Comparison of ENCODE assay signal across 8 cellular contexts in genomic region chr1:154328318-154329151, GRCh38. TPM values are rescaled to one million over a fixed set of nuclear protein-coding genes. Genes with fewer than 3 reads are reported as not detected.
DNase-seq lines count a peak whose midpoint lies in the region; ATAC-seq, FAIRE-seq and TF ChIP-seq lines count a peak whose summit lies in the region.

No MANE protein-coding gene starts in this region.

- H2AK5ac ChIP-seq in H1 (ENCODE audit: low read depth, low read length): no peak overlapping the region

- peak overlapping the region; percentile 58 for H3K4me3 ChIP-seq in BE2C (ENCODE audit: low read depth, low read length)
- H3K4me3 ChIP-seq in H1 (ENCODE audit: extremely low read depth in 1 of 4, insufficient read depth in 2 of 4, low read depth in 3 of 4, low read length in 4 of 4): peak overlapping the region; percentile 27 to 63 (median 52)

- no peak overlapping the region for H3K23ac ChIP-seq in H1 (ENCODE audit: insufficient read length)

- no peak for TF ChIP-seq RAD21 in H1 (IDR thresholded peaks at IDR 0.05 in 1 of 2, conservative IDR thresholded peaks at IDR 0.05 in 1 of 2; ENCODE audit: low read depth in 2 of 2, low read length in 2 of 2)

- H3K14ac ChIP-seq in H1 (ENCODE audit: insufficient read length): no peak overlapping the region

- H2BK15ac ChIP-seq in H1 (ENCODE audit: low read length): no peak overlapping the region

- H3K27ac Mint-ChIP-seq in mesothelial cell of epicardium: no peak overlapping the region

- no peak for TF ChIP-seq EP300 in H1 (IDR thresholded peaks at IDR 0.05; ENCODE audit: borderline replicate concordance in 1 of 2, low read depth in 2 of 2, low read length in 2 of 2)

- DNase-seq in BE2C: peak; percentile 87
- peak; percentile 81 for DNase-seq in NCI-H510A treated with DMSO at 0.1 percent for 48 hours (lab: John Stamatoyannopoulos, UW)
- DNase-seq in activated CD8-positive, alpha-beta memory T cell treated with anti-CD3 and anti-CD28 coated beads, Interleukin-2, amount 50 U/mL, for 24 hours (ENCODE audit: extremely low read depth): peak; percentile 60
- DNase-seq in H1 (ENCODE audit: low read depth in 1 of 2, low spot score in 2 of 2): peak in 1 of 2 experiments; percentile 84
- DNase-seq in mesothelial cell of epicardium (ENCODE audit: low spot score in 2 of 2, unreplicated experiment in 2 of 2): peak; percentile 69 to 78
- peak; percentile 87 for DNase-seq in stimulated activated CD8-positive, alpha-beta memory T cell treated with anti-CD3 and anti-CD28 coated beads, Interleukin-12 subunit alpha, Interleukin-12 subunit beta, amount 100 ng/mL, for 4 hours (ENCODE audit: low read depth)
- no peak for DNase-seq in SKM-1 treated with dmso at 0.1 percent for 144 hours (lab: John Stamatoyannopoulos, UW; ENCODE audit: unreplicated experiment)

- H3K36me3 ChIP-seq in BE2C: peaks cover 28% of the 10 kb centered on the region
- peaks cover 6 to 24% (median 14%) of the 10 kb centered on the region in 4 experiments; a peak in 7 of 8 replicates for H3K36me3 ChIP-seq in H1 (ENCODE audit: control insufficient read depth in 2 of 4, insufficient read depth in 4 of 4, low read length in 3 of 4)

- no peak overlapping the region for H2BK120ac ChIP-seq in H1 (replicated peaks; ENCODE audit: low read depth, low read length)

- peaks cover 22% of the 10 kb centered on the region for H3K23me2 ChIP-seq in H1 (ENCODE audit: low read depth, low read length)

- FAIRE-seq in H1 (lab: Jason Lieb, UNC): no peak

- H3K27ac ChIP-seq in H1 (ENCODE audit: low read depth, low read length): no peak overlapping the region

- no peak overlapping the region for H4K91ac ChIP-seq in H1 (replicated peaks; ENCODE audit: insufficient read length, low read length)

- H3K4me1 Mint-ChIP-seq in mesothelial cell of epicardium: peaks cover 28% of the 10 kb centered on the region

- H2BK5ac ChIP-seq in H1 (ENCODE audit: low read depth, low read length): peak overlapping the region; percentile 66; the same call in 1 of the 2 replicates

- H4K20me1 ChIP-seq in H1 (replicated peaks in 1 of 2; ENCODE audit: control insufficient read depth in 1 of 2, insufficient read depth in 2 of 2, low read length in 2 of 2): peaks cover 5 to 11% of the 10 kb centered on the region in 2 experiments

- H2BK20ac ChIP-seq in H1 (ENCODE audit: low read length): no peak overlapping the region

- H3K27me3 ChIP-seq in BE2C (no peaks in the 10 kb centered on the region), H1 (replicated peaks in 1 of 4; ENCODE audit: control insufficient read depth in 3 of 4, extremely low read depth in 1 of 4, insufficient read depth in 3 of 4, low read length in 3 of 4) (no peaks in the 10 kb centered on the region)

- H3K4ac ChIP-seq in H1 (replicated peaks; ENCODE audit: insufficient read length, low read depth, low read length): no peak overlapping the region

- H3K79me2 ChIP-seq in H1 (ENCODE audit: control insufficient read depth in 1 of 2, insufficient read depth in 2 of 2, low read length in 2 of 2): peaks cover 0 to 18% of the 10 kb centered on the region in 2 experiments; a peak in 2 of 4 replicates

- POLR2A ChIA-PET in H1 (lab: Charles Lee; ENCODE audit: partially characterized antibody): interaction anchor here (0.8 to 1.3 kb wide), 6 partner anchors 12 to 141 kb away, joined by 3 read pairs; partner anchors contain the start of gene HAX1

- peaks cover 12% of the 10 kb centered on the region for H3K36me3 Mint-ChIP-seq in mesothelial cell of epicardium

- H3K4me2 ChIP-seq in H1 (ENCODE audit: insufficient read depth in 1 of 2, low read depth in 2 of 2, low read length in 2 of 2): peak overlapping the region; percentile 86 to 88

- TF ChIP-seq CTCF in BE2C (IDR thresholded peaks at IDR 0.05; ENCODE audit: low read depth, low read length) (no peak), H1 (IDR thresholded peaks at IDR 0.05; ENCODE audit: control extremely low read depth in 1 of 3, insufficient read depth in 1 of 3, low read depth in 1 of 3, low read length in 3 of 3) (0 out of 4 replicates have a peak, but pooled peaks of 1 of the 3 experiments have one; percentile 0), mesothelial cell of epicardium (IDR thresholded peaks at IDR 0.05; ENCODE audit: unreplicated experiment) (no peak)

- H3K9me3 ChIP-seq in BE2C (no peaks in the 10 kb centered on the region), H1 (ENCODE audit: insufficient read depth in 2 of 2, low read depth in 1 of 2, low read length in 1 of 2) (no peaks in the 10 kb centered on the region)

- H2AFZ ChIP-seq in H1 (ENCODE audit: low read length): no peak overlapping the region

- no peaks in the 10 kb centered on the region for H3K9me3 Mint-ChIP-seq in mesothelial cell of epicardium

- H4K8ac ChIP-seq in H1 (ENCODE audit: extremely low read depth, insufficient read depth, low read length): peak overlapping the region; percentile 46; the same call in 1 of the 2 replicates

- peak overlapping the region in 2 of 4 experiments; percentile 29 to 32; a peak in 3 of 7 replicates for H3K9ac ChIP-seq in H1 (replicated peaks in 1 of 4; ENCODE audit: extremely low read depth in 1 of 4, low read depth in 3 of 4, low read length in 3 of 4)

- H3K79me1 ChIP-seq in H1 (ENCODE audit: low read depth, low read length): peaks cover 10% of the 10 kb centered on the region; the same call in 1 of the 2 replicates

- no peak overlapping the region for H4K5ac ChIP-seq in H1 (ENCODE audit: insufficient read length, low read depth, low read length)

- peak; percentile 34 for ATAC-seq in GM21423 (IDR thresholded peaks at IDR 0.05; ENCODE audit: unreplicated experiment)

- CTCF ChIA-PET in H1 (lab: Charles Lee; ENCODE audit: partially characterized antibody): interaction anchor here (0.9 to 21.7 kb wide), 10 partner anchors 17 to 218 kb away, joined by 3 to 507 read pairs (median 4); partner anchors contain the start of gene HAX1

- H3K27me3 Mint-ChIP-seq in mesothelial cell of epicardium (ENCODE audit: low read depth): peaks cover 9% of the 10 kb centered on the region

- peak overlapping the region; percentile 60; the same call in 1 of the 2 replicates for H3K18ac ChIP-seq in H1 (ENCODE audit: extremely low read depth, low read length)

- 0 out of 2 replicates have a peak overlapping the region, but pooled peaks have one; percentile 27 for H2BK12ac ChIP-seq in H1 (ENCODE audit: low read depth, low read length)

- H3K56ac ChIP-seq in H1 (replicated peaks; ENCODE audit: insufficient read length, low read depth, low read length): no peak overlapping the region

- H3K4me1 ChIP-seq in BE2C: peaks cover 24% of the 10 kb centered on the region
- H3K4me1 ChIP-seq in H1 (replicated peaks in 1 of 4; ENCODE audit: control insufficient read depth in 3 of 4, insufficient read depth in 4 of 4, low read length in 3 of 4): peaks cover 23 to 25% (median 24%) of the 10 kb centered on the region in 4 experiments

- TF ChIP-seq POLR2A in H1 (IDR thresholded peaks at IDR 0.05; ENCODE audit: control extremely low read depth in 1 of 2, low read depth in 2 of 2, low read length in 2 of 2): 0 out of 3 replicates have a peak, but pooled peaks of 1 of the 2 experiments have one; percentile 40

- WGBS in H1 (ENCODE audit: extremely low coverage in 1 of 2, insufficient coverage in 1 of 2, insufficient read length in 1 of 2, insufficient replicate concordance in 2 of 2, low coverage in 1 of 2, low lambda C conversion rate in 2 of 2, missing lambda C conversion rate in 1 of 2), 2 experiments: 5% methylated on average over 64 of the region's 76 CpGs; no CpG with 5 or more reads in 1 of the 2 experiments

- peak overlapping the region; percentile 63 for H3K4me3 Mint-ChIP-seq in mesothelial cell of epicardium

TF ChIP-seq in H1, 55 proteins besides CTCF, POLR2A, EP300 and RAD21 (continues in another document):
- TF ChIP-seq SP4 (IDR thresholded peaks at IDR 0.05; ENCODE audit: low read length): no peak
- TF ChIP-seq RFX5 (IDR thresholded peaks at IDR 0.05; ENCODE audit: borderline replicate concordance, low read depth, low read length): no peak

RNA-seq across cellular contexts. Expression of gene ATP8B2, which starts 3.2 kb away (rescaled TPM):
- 40.9 TPM for polyA plus RNA-seq in BE2C (2012; ENCODE audit: insufficient read depth, insufficient read length, low read depth)
- total RNA-seq in H1 (2021; fragmentation: NEBNext Ultra II Directional; extraction: Animal tissue kit (Norgen Biotek cat#: 25700)): 59.3 and 61.4 TPM in 2 replicates
- 70.1 and 98.5 TPM in 2 replicates for polyA plus RNA-seq in H1 (2011; rRNA removed)
- 47.8 TPM for polyA plus RNA-seq in H1 (2011; cell fraction: cytosol; rRNA removed)
- 115 TPM for polyA plus RNA-seq in H1 (2011; cell fraction: nucleus; rRNA removed)
- polyA plus RNA-seq in H1 (2012, experiment 1 of 2): 27.5 to 39.2 TPM (median 34.5 TPM) in 4 replicates
- polyA plus RNA-seq in H1 (2012, experiment 2 of 2): 20.8 TPM
- polyA plus RNA-seq in H1 (2013, experiment 1 of 2): 34.7 TPM
- polyA plus RNA-seq in H1 (2013, experiment 2 of 2): 38.4 TPM
- 58.6 and 67.6 TPM in 2 replicates for polyA minus RNA-seq in H1 (2011; rRNA and poly(A)+ RNA removed)
- 31.1 TPM for polyA minus RNA-seq in H1 (2011; cell fraction: cytosol; rRNA and poly(A)+ RNA removed)
- polyA minus RNA-seq in H1 (2011; cell fraction: nucleus; rRNA and poly(A)+ RNA removed): 46.9 TPM
- total RNA-seq in mesothelial cell of epicardium: 37.5 to 38.8 TPM (median 38.6 TPM) in 3 replicates

RNA-seq across cellular contexts. Expression of gene AQP10, which starts 7.6 kb away (rescaled TPM):
- 5.5 TPM for polyA plus RNA-seq in BE2C (2012; ENCODE audit: insufficient read depth, insufficient read length, low read depth)
- not detected in 2 replicates for total RNA-seq in H1 (2021; fragmentation: NEBNext Ultra II Directional; extraction: Animal tissue kit (Norgen Biotek cat#: 25700))
- not detected in 2 replicates for polyA plus RNA-seq in H1 (2011; rRNA removed)
- not detected for polyA plus RNA-seq in H1 (2011; cell fraction: cytosol; rRNA removed)
- polyA plus RNA-seq in H1 (2011; cell fraction: nucleus; rRNA removed): not detected
- polyA plus RNA-seq in H1 (2012, experiment 1 of 2): not detected in 4 replicates
- polyA plus RNA-seq in H1 (2012, experiment 2 of 2): not detected
- polyA plus RNA-seq in H1 (2013, experiment 1 of 2): not detected
- polyA plus RNA-seq in H1 (2013, experiment 2 of 2): not detected
- polyA minus RNA-seq in H1 (2011; rRNA and poly(A)+ RNA removed): not detected in 2 replicates
- polyA minus RNA-seq in H1 (2011; cell fraction: cytosol; rRNA and poly(A)+ RNA removed): not detected
- not detected for polyA minus RNA-seq in H1 (2011; cell fraction: nucleus; rRNA and poly(A)+ RNA removed)
- total RNA-seq in mesothelial cell of epicardium: 0.57 to 1.00 TPM (median 0.60 TPM) in 3 replicates

RNA-seq across cellular contexts. Expression of gene HAX1, which starts 56.1 kb away (rescaled TPM):
- 187 TPM for polyA plus RNA-seq in BE2C (2012; ENCODE audit: insufficient read depth, insufficient read length, low read depth)
- total RNA-seq in H1 (2021; fragmentation: NEBNext Ultra II Directional; extraction: Animal tissue kit (Norgen Biotek cat#: 25700)): 73.7 and 82.2 TPM in 2 replicates
- polyA plus RNA-seq in H1 (2011; rRNA removed): 111 and 115 TPM in 2 replicates
- polyA plus RNA-seq in H1 (2011; cell fraction: cytosol; rRNA removed): 125 TPM
- 121 TPM for polyA plus RNA-seq in H1 (2011; cell fraction: nucleus; rRNA removed)
- 91.0 to 107 TPM (median 105 TPM) in 4 replicates for polyA plus RNA-seq in H1 (2012, experiment 1 of 2)
- polyA plus RNA-seq in H1 (2012, experiment 2 of 2): 130 TPM
- polyA plus RNA-seq in H1 (2013, experiment 1 of 2): 76.6 TPM
- 74.5 TPM for polyA plus RNA-seq in H1 (2013, experiment 2 of 2)
- 72.3 and 75.2 TPM in 2 replicates for polyA minus RNA-seq in H1 (2011; rRNA and poly(A)+ RNA removed)
- polyA minus RNA-seq in H1 (2011; cell fraction: cytosol; rRNA and poly(A)+ RNA removed): 32.4 TPM
- polyA minus RNA-seq in H1 (2011; cell fraction: nucleus; rRNA and poly(A)+ RNA removed): 26.4 TPM
- total RNA-seq in mesothelial cell of epicardium: 34.7 to 38.3 TPM (median 36.8 TPM) in 3 replicates
